Comparison of ENCODE assay signal across 1 cellular context in the genomic region with DNA sequence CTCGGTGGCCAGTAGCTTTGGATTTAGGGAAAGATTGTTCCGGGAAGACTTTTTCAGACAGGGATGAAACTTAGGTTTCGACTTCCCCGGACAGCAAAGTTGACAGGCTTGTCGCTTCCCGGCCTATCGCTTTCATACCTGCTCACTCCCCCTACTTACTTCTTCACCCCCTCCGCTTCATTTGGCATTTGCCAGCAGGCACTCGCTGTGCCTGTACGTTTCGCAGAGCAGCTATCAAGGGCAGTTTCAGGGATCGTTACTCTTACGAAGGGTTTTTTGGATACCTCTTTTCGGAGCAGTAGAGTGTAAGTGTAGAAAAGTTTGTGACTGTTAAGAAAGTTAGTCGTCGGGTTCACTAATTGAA.
TF ChIP-seq lines count a peak whose summit lies in the region.

No MANE protein-coding gene starts in this region.

TF ChIP-seq in liver, 16 proteins besides CTCF, POLR2A, EP300 and RAD21 (continued from another document):
- no peak for TF ChIP-seq EGR1 (IDR thresholded peaks at IDR 0.05; ENCODE audit: low read depth in 2 of 2)
- TF ChIP-seq, protein P1, sequence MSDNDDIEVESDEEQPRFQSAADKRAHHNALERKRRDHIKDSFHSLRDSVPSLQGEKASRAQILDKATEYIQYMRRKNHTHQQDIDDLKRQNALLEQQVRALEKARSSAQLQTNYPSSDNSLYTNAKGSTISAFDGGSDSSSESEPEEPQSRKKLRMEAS (IDR thresholded peaks at IDR 0.05) = no peak
- no peak for TF ChIP-seq RXRA (IDR thresholded peaks at IDR 0.05)
- no peak for TF ChIP-seq JUND (IDR thresholded peaks at IDR 0.05)
- no peak for TF ChIP-seq YY1 (IDR thresholded peaks at IDR 0.05)
- TF ChIP-seq, protein P2, sequence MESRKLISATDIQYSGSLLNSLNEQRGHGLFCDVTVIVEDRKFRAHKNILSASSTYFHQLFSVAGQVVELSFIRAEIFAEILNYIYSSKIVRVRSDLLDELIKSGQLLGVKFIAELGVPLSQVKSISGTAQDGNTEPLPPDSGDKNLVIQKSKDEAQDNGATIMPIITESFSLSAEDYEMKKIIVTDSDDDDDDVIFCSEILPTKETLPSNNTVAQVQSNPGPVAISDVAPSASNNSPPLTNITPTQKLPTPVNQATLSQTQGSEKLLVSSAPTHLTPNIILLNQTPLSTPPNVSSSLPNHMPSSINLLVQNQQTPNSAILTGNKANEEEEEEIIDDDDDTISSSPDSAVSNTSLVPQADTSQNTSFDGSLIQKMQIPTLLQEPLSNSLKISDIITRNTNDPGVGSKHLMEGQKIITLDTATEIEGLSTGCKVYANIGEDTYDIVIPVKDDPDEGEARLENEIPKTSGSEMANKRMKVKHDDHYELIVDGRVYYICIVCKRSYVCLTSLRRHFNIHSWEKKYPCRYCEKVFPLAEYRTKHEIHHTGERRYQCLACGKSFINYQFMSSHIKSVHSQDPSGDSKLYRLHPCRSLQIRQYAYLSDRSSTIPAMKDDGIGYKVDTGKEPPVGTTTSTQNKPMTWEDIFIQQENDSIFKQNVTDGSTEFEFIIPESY (IDR thresholded peaks at IDR 0.05) = no peak
- no peak for TF ChIP-seq HNF4G (IDR thresholded peaks at IDR 0.05)
- TF ChIP-seq HNF4A (conservative IDR thresholded peaks at IDR 0.05) = no peak
TF ChIP-seq in liver: peak in this region for 0.
